ENCODE assay signal across 36 cellular contexts in genomic region chr1:212267460-212267859, GRCh38. TPM values are rescaled to one million over a fixed set of nuclear protein-coding genes. Genes with fewer than 3 reads are reported as not detected.
DNase-seq lines count a peak whose midpoint lies in the region; ATAC-seq, FAIRE-seq and TF ChIP-seq lines count a peak whose summit lies in the region.
"Had no signal": no experiment of that assay in that cellular context is flagged by ENCODE, and none has a peak within 500 bp of the region (broad histone marks: within the 10 kb centered on the region; RNA-seq: fewer than 3 reads in every experiment).

No MANE protein-coding gene starts in this region.

- FAIRE-seq in bronchial epithelial cell (lab: Jason Lieb, UNC), result peak; percentile 7
- FAIRE-seq: astrocyte had no signal

- DNase-seq in DND-41, result no peak
- no peak for DNase-seq in bronchial epithelial cell (ENCODE audit: low read depth)
- DNase-seq in WERI-Rb-1, result no peak
- DNase-seq: activated CD4-positive, alpha-beta T cell treated with anti-CD3 and anti-CD28 coated beads for 48 hours; activated CD8-positive, alpha-beta memory T cell treated with anti-CD3 and anti-CD28 coated beads for 24 hours; activated effector memory CD4-positive, alpha-beta T cell treated with anti-CD3 and anti-CD28 coated beads, Interleukin-2, amount 50 U/mL, for 16 hours; activated T-cell treated with anti-CD3 and anti-CD28 coated beads for 4 hours; BE2C; DMS53; effector CD8-positive, alpha-beta T cell; GDM1; GM23248; hippocampal formation; left cardiac atrium; MV-4-11; naive thymus-derived CD4-positive, alpha-beta T cell; NCI-H146; NCI-H226; NCI-H69; posterior cingulate gyrus; stimulated activated CD4-positive, alpha-beta T cell treated with anti-CD3 and anti-CD28 coated beads, Interleukin-1b, Interleukin-23, amount 100 ng/mL, for 48 hours; T1000; thyroid gland had no signal

- H3K9ac ChIP-seq in DND-41 (ENCODE audit: low read depth, low read length), result no peak overlapping the region
- H3K9ac ChIP-seq: GM23248 had no signal

- no peaks in the 10 kb centered on the region for H3K4me1 ChIP-seq in DND-41 (ENCODE audit: insufficient read depth, low read length)
- H3K4me1 ChIP-seq: BE2C, right atrium auricular region, SJSA1 had no signal

- H3K79me2 ChIP-seq in DND-41 (ENCODE audit: insufficient read depth, low read length), result no peaks in the 10 kb centered on the region

- H2AFZ ChIP-seq in DND-41 (ENCODE audit: low read depth, low read length), result 0 out of 2 replicates have a peak overlapping the region, but pooled peaks have one; percentile 21
- H2AFZ ChIP-seq: GM23248 had no signal

- H3K4me3 ChIP-seq in DND-41 (ENCODE audit: low read depth in 1 of 2, low read length in 2 of 2), result no peak overlapping the region
- H3K4me3 ChIP-seq in bronchial epithelial cell (ENCODE audit: low read depth, low read length), result no peak overlapping the region
- no peak overlapping the region for H3K4me3 ChIP-seq in WERI-Rb-1 (ENCODE audit: low read depth, low read length)
- H3K4me3 ChIP-seq: coronary artery, GM23248, lung, right atrium auricular region, SJSA1, smooth muscle cell, thyroid gland had no signal

- no peak for ATAC-seq in DND-41 (ENCODE audit: insufficient read depth, low read depth)
- ATAC-seq in GM19351 (IDR thresholded peaks at IDR 0.05; ENCODE audit: unreplicated experiment), result peak; percentile 50
- ATAC-seq in HG03095 (IDR thresholded peaks at IDR 0.05; ENCODE audit: unreplicated experiment), result peak; percentile 63
- ATAC-seq in GM21528 (IDR thresholded peaks at IDR 0.05; ENCODE audit: low FRiP score, unreplicated experiment), result no peak
- no peak for ATAC-seq in GM21825 (IDR thresholded peaks at IDR 0.05; ENCODE audit: unreplicated experiment)
- ATAC-seq: left cardiac atrium; naive thymus-derived CD4-positive, alpha-beta T cell had no signal

- no peak overlapping the region for H3K27ac ChIP-seq in DND-41 (ENCODE audit: low read length)
- no peak overlapping the region for H3K27ac ChIP-seq in WERI-Rb-1
- H3K27ac ChIP-seq: coronary artery, epithelial cell of prostate, GM23248, neutrophil, right atrium auricular region, SJSA1, thyroid gland, VCaP had no signal

- TF ChIP-seq CTCF in DND-41 (IDR thresholded peaks at IDR 0.05; ENCODE audit: borderline replicate concordance, extremely low read depth, low read length, poor library complexity, severe bottlenecking), result no peak
- TF ChIP-seq CTCF in bronchial epithelial cell (IDR thresholded peaks at IDR 0.05; ENCODE audit: insufficient read depth, low read length, severe bottlenecking), result no peak
- TF ChIP-seq CTCF in WERI-Rb-1 (IDR thresholded peaks at IDR 0.05; ENCODE audit: low read depth, low read length), result no peak

- H3K36me3 ChIP-seq in DND-41 (ENCODE audit: insufficient read depth, low read length) (no peaks in the 10 kb centered on the region), bronchial epithelial cell (ENCODE audit: control insufficient read depth, insufficient read depth, low read length) (no peaks in the 10 kb centered on the region), WERI-Rb-1 (no peaks in the 10 kb centered on the region)
- H3K36me3 ChIP-seq: neutrophil, right atrium auricular region, SJSA1, thyroid gland had no signal

- H4K20me1 ChIP-seq in DND-41 (ENCODE audit: insufficient read depth, low read length), result no peaks in the 10 kb centered on the region

- H3K4me2 ChIP-seq in DND-41 (ENCODE audit: insufficient read depth, low read length), result no peak overlapping the region
- H3K4me2 ChIP-seq: smooth muscle cell had no signal

- H3K9me3 ChIP-seq in DND-41 (ENCODE audit: insufficient read depth, low read length, severe bottlenecking) (no peaks in the 10 kb centered on the region), WERI-Rb-1 (ENCODE audit: severe bottlenecking) (no peaks in the 10 kb centered on the region)
- H3K9me3 ChIP-seq: BE2C, neutrophil, right atrium auricular region, SJSA1, thyroid gland had no signal

- H3K27me3 ChIP-seq in DND-41 (ENCODE audit: insufficient read depth, low read length, poor library complexity) (no peaks in the 10 kb centered on the region), bronchial epithelial cell (ENCODE audit: control insufficient read depth, insufficient read depth, low read length) (peaks cover 2% of the 10 kb centered on the region), WERI-Rb-1 (ENCODE audit: insufficient read depth, low read depth, severe bottlenecking) (no peaks in the 10 kb centered on the region)
- H3K27me3 ChIP-seq: BE2C, neutrophil, right atrium auricular region, thyroid gland had no signal

RNA-seq across cellular contexts. Expression of gene PPP2R5A, which starts 17.8 kb away (rescaled TPM):
- 24.2 and 26.8 TPM in 2 replicates for total RNA-seq in bronchial epithelial cell

Comparison
In these comparisons a context has a peak if more than half of its experiments do, and no peak if none do; other contexts are left out.
1. ATAC-seq: peak in GM19351 (single experiment) and HG03095 (single experiment); none in DND-41 (single experiment), GM21528 (single experiment) and GM21825 (single experiment).